Comparison of ENCODE assay signal across 1 cellular context in genomic region chr13:33026489-33027152, GRCh38.
TF ChIP-seq lines count a peak whose summit lies in the region.

No MANE protein-coding gene starts in this region.

TF ChIP-seq in GM23338, 12 proteins besides CTCF, POLR2A, EP300 and RAD21 (continued from another document):
- TF ChIP-seq POLR2AphosphoS5 (IDR thresholded peaks at IDR 0.05; ENCODE audit: low read depth): no peak
- TF ChIP-seq STAT1 (IDR thresholded peaks at IDR 0.05; ENCODE audit: unreplicated experiment): no peak
